ENCODE assay signal across 26 cellular contexts in genomic region chr2:16385341-16385740, GRCh38.
"Had no signal": no experiment of that assay in that cellular context is flagged by ENCODE, and none has a peak within 500 bp of the region (broad histone marks: within the 10 kb centered on the region; RNA-seq: fewer than 3 reads in every experiment).

No MANE protein-coding gene starts in this region.

- DNase-seq: stimulated activated CD4-positive, alpha-beta T cell treated with anti-CD3 and anti-CD28 coated beads, Interleukin-2, amount 100 ng/mL, for 48 hours; stimulated activated CD4-positive, alpha-beta T cell treated with anti-CD3 and anti-CD28 coated beads, Interleukin-4, amount 100 ng/mL, for 1 hour; stimulated activated CD4-positive, alpha-beta T cell treated with anti-CD3 and anti-CD28 coated beads, Interleukin-4, amount 100 ng/mL, for 24 hours; stimulated activated CD4-positive, alpha-beta T cell treated with anti-CD3 and anti-CD28 coated beads, Interleukin-4, amount 100 ng/mL, for 4 hours; stimulated activated CD8-positive, alpha-beta memory T cell treated with anti-CD3 and anti-CD28 coated beads, Interleukin-4, amount 100 ng/mL, for 48 hours; stimulated activated naive B cell treated with anti-CD40 and anti-IgM and Interleukin-4, amounts not matched to agents 10 μg/mL and 1 μg/mL and 100 μg/mL, for 72 hours; stimulated activated naive CD4-positive, alpha-beta T cell; stimulated activated naive CD4-positive, alpha-beta T cell treated with Interleukin-2 at 50 U/mL for 16 hours; stimulated activated naive CD8-positive, alpha-beta T cell treated with anti-CD3 and anti-CD28 coated beads, Interleukin-15, amount 100 ng/mL, for 72 hours; stimulated activated naive CD8-positive, alpha-beta T cell treated with anti-CD3 and anti-CD28 coated beads, Interleukin-15, Interleukin-2, amounts not matched to agents 100 U/mL and 50 U/mL, for 24 hours; stomach; substantia nigra; testis; thyroid gland; tibial artery; transverse colon; trophoblast cell; upper lobe of left lung; upper lobe of right lung; uterus had no signal

- ATAC-seq: stimulated activated effector memory CD8-positive, alpha-beta T cell treated with anti-CD3 and anti-CD28 coated beads, Interleukin-12 subunit alpha, Interleukin-12 subunit beta, amount 100 ng/mL, for 72 hours; stimulated activated memory B cell treated with anti-CD40 and anti-IgM and Interleukin-4, amounts not matched to agents 10 μg/mL and 1 μg/mL and 100 μg/mL, for 72 hours; stimulated activated naive B cell treated with anti-CD40 and anti-IgM and Interleukin-4, amounts not matched to agents 10 μg/mL and 1 μg/mL and 100 μg/mL, for 72 hours; stimulated activated naive CD8-positive, alpha-beta T cell treated with anti-CD3 and anti-CD28 coated beads, Interleukin-15, amount 100 ng/mL, for 72 hours; stimulated activated naive CD8-positive, alpha-beta T cell treated with anti-CD3 and anti-CD28 coated beads, Interleukin-15, Interleukin-2, amounts not matched to agents 100 U/mL and 50 U/mL, for 24 hours; upper lobe of right lung had no signal

- H3K9me3 ChIP-seq: stomach, suprapubic skin, testis, thoracic aorta, thyroid gland, tibial artery, tibial nerve, transverse colon, upper lobe of left lung, upper lobe of right lung, uterus, vagina had no signal

- H3K4me1 ChIP-seq: stomach, suprapubic skin, testis, thyroid gland, tibial artery, tibial nerve, transverse colon, upper lobe of left lung, upper lobe of right lung, uterus, vagina had no signal

- H3K27me3 ChIP-seq: stomach, suprapubic skin, testis, thyroid gland, tibial artery, tibial nerve, transverse colon, upper lobe of left lung, upper lobe of right lung, uterus, vagina had no signal

- H3K36me3 ChIP-seq: stomach, suprapubic skin, thoracic aorta, thyroid gland, tibial artery, tibial nerve, transverse colon, upper lobe of left lung, upper lobe of right lung, uterus, vagina had no signal

- H3K4me3 ChIP-seq: stomach, suprapubic skin, testis, thoracic aorta, thyroid gland, tibial artery, tibial nerve, transverse colon, upper lobe of left lung, upper lobe of right lung, uterus, vagina had no signal

- H3K27ac ChIP-seq: stomach, suprapubic skin, testis, thoracic aorta, thyroid gland, tibial artery, tibial nerve, transverse colon, upper lobe of left lung, upper lobe of right lung, uterus, vagina had no signal
